Comparison of ENCODE assay signal across 22 cellular contexts in the genomic region with DNA sequence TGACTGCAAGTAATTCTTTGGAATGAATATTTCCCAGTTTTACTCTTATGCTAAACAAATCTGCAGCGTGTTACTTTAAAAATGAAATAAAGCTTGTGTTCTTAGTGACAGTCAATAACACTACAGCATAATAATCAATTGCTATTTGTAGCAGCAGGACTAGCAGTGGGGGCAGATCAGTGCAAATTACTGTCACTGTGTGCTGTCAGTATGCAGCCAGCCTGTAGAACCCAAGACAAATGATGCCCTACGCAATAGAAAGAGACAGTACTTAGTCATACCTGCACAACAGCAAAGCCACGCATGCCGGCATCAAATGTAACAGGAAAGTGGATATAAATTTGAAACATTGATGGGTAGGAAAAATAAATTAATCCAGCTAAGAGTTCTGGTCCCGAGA.
"Had no signal": no experiment of that assay in that cellular context is flagged by ENCODE, and none has a peak within 500 bp of the region (broad histone marks: within the 10 kb centered on the region; RNA-seq: fewer than 3 reads in every experiment).

No MANE protein-coding gene starts in this region.

- H3K27me3 ChIP-seq: dorsolateral prefrontal cortex, esophagus muscularis mucosa, foreskin keratinocyte, gastroesophageal sphincter, heart left ventricle, hepatocyte, left lung had no signal

- H3K4me3 Mint-ChIP-seq: immature natural killer cell, mesothelial cell of epicardium, naive B cell had no signal

- ATAC-seq: foreskin keratinocyte, gastroesophageal sphincter, heart left ventricle, left lung, left ventricle myocardium superior, lower lobe of right lung, mucosa of descending colon had no signal

- H3K4me3 ChIP-seq: coronary artery, dorsolateral prefrontal cortex, esophagus muscularis mucosa, gastroesophageal sphincter, heart left ventricle, hepatocyte, left lung, lower lobe of right lung, mucosa of descending colon had no signal

- H3K9me3 Mint-ChIP-seq: immature natural killer cell, naive B cell had no signal

- H3K27ac Mint-ChIP-seq: immature natural killer cell, mesothelial cell of epicardium had no signal

- H3K4me1 ChIP-seq: esophagus muscularis mucosa, foreskin keratinocyte, gastroesophageal sphincter, heart left ventricle, left lung, lower lobe of right lung had no signal

- H3K4me1 Mint-ChIP-seq: immature natural killer cell had no signal

- H3K9me3 ChIP-seq: esophagus muscularis mucosa, gastroesophageal sphincter, heart left ventricle, left lung, lower lobe of right lung, mucosa of descending colon had no signal

- H3K27ac ChIP-seq: coronary artery, dorsolateral prefrontal cortex, esophagus muscularis mucosa, foreskin keratinocyte, gastroesophageal sphincter, heart left ventricle, hepatocyte, left lung, lower lobe of right lung had no signal

- H3K36me3 ChIP-seq: esophagus muscularis mucosa, gastroesophageal sphincter, heart left ventricle, left lung, lower lobe of right lung had no signal

- H3K27me3 Mint-ChIP-seq: naive B cell had no signal

- DNase-seq: dermis blood vessel endothelial cell; dorsolateral prefrontal cortex; effector CD4-positive, alpha-beta T cell; effector memory CD4-positive, alpha-beta T cell; foreskin keratinocyte; heart left ventricle; hypothalamus; immature natural killer cell; islet precursor cell; kidney; kidney glomerular epithelial cell; left lung; left ventricle myocardium superior; lower lobe of right lung; mesenchymal stem cell; mucosa of descending colon; naive B cell had no signal

- H3K36me3 Mint-ChIP-seq: immature natural killer cell, mesothelial cell of epicardium, naive B cell had no signal

- H2AFZ ChIP-seq: hepatocyte had no signal

- H3K79me2 ChIP-seq: hepatocyte had no signal

- H3K4me2 ChIP-seq: hepatocyte had no signal
